Comparison of ENCODE assay signal across 34 cellular contexts in the genomic region with DNA sequence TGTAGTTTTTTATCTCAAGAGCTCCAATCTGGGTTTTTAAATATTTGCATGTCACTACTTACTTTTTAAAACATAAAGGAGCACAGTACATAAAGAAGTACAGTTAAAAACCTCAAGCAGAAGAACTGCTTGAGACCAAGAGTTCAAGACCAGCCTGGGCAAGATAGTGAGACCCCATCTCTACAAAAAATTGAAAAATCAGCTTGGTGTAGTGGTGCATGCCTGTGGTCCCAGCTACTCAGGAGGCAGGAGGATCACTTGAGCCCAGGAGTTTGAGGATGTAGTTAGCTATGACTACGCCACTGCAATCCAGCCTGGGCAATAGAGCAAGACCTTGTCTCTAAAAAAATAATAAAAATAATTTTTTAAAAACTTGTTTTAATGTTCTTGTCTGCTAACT.
"Had no signal": no experiment of that assay in that cellular context is flagged by ENCODE, and none has a peak within 500 bp of the region (broad histone marks: within the 10 kb centered on the region; RNA-seq: fewer than 3 reads in every experiment).

No MANE protein-coding gene starts in this region.

- DNase-seq: Karpas-422, Kasumi-1, MG63, MM.1S, MV-4-11, NCI-H1048, NCI-H1092, NCI-H1092 treated with DMSO at 0.1 percent for 48 hours, NCI-H1105, NCI-H1105 treated with DMSO at 0.1 percent for 48 hours, NCI-H1417, NCI-H1417 treated with DMSO at 0.1 percent for 48 hours, NCI-H1436, NCI-H1436 treated with DMSO at 0.1 percent for 48 hours, NCI-H146, NCI-H1694, NCI-H1694 treated with DMSO at 0.1 percent for 48 hours, NCI-H187, NCI-H187 treated with DMSO at 0.1 percent for 48 hours, NCI-H1930, NCI-H2029, NCI-H2029 treated with DMSO at 0.1 percent for 48 hours, NCI-H2081, NCI-H2081 treated with DMSO at 0.1 percent for 48 hours, NCI-H2107, NCI-H2171, NCI-H2171 treated with DMSO at 0.1 percent for 48 hours, NCI-H2227 treated with DMSO at 0.1 percent for 48 hours, NCI-H226, NCI-H345, NCI-H446, NCI-H446 treated with DMSO at 0.1 percent for 48 hours, NCI-H510A had no signal

- H3K36me3 ChIP-seq: MG63 had no signal

- H3K27ac ChIP-seq: KMS-11 had no signal

- H3K4me3 ChIP-seq: MG63 had no signal

- H3K9me3 ChIP-seq: MG63 had no signal
